In genomic region chr11:134037093-134037908, GRCh38 we compare ENCODE assay signal across 1 cellular context.
TF ChIP-seq lines count a peak whose summit lies in the region.

No MANE protein-coding gene starts in this region.

TF ChIP-seq in HEK293, 187 proteins besides CTCF, POLR2A, EP300 and RAD21 (continued from another document):
- TF ChIP-seq HIC1 (tag by site-specific recombination; IDR thresholded peaks at IDR 0.05) (no peak), ZNF221 (tag by site-specific recombination; IDR thresholded peaks at IDR 0.05; ENCODE audit: borderline replicate concordance) (no peak), ZBTB1 (tag by site-specific recombination; IDR thresholded peaks at IDR 0.05) (no peak), ZBTB11 (tag by site-specific recombination; conservative IDR thresholded peaks at IDR 0.05; ENCODE audit: low read depth) (peak; percentile 48), ZBTB49 (tag by site-specific recombination; IDR thresholded peaks at IDR 0.05; ENCODE audit: low read depth) (no peak), ZNF341 (tag by site-specific recombination; IDR thresholded peaks at IDR 0.05; ENCODE audit: low read depth) (peak; percentile 92), ZNF670 (tag by site-specific recombination; IDR thresholded peaks at IDR 0.05; ENCODE audit: low read depth) (no peak), ZNF626 (tag by site-specific recombination; IDR thresholded peaks at IDR 0.05) (no peak), KLF1 (tag by site-specific recombination; IDR thresholded peaks at IDR 0.05) (peak; percentile 94), SP7 (tag by site-specific recombination; IDR thresholded peaks at IDR 0.05) (peak; percentile 42; the same call in 1 of the 2 replicates), ZNF157 (tag by site-specific recombination; IDR thresholded peaks at IDR 0.05) (no peak), GFI1B (tag by site-specific recombination; IDR thresholded peaks at IDR 0.05) (no peak), ZNF664 (tag by site-specific recombination; IDR thresholded peaks at IDR 0.05) (no peak), OVOL3 (tag by site-specific recombination; IDR thresholded peaks at IDR 0.05) (no peak)
- TF ChIP-seq, protein P1, sequence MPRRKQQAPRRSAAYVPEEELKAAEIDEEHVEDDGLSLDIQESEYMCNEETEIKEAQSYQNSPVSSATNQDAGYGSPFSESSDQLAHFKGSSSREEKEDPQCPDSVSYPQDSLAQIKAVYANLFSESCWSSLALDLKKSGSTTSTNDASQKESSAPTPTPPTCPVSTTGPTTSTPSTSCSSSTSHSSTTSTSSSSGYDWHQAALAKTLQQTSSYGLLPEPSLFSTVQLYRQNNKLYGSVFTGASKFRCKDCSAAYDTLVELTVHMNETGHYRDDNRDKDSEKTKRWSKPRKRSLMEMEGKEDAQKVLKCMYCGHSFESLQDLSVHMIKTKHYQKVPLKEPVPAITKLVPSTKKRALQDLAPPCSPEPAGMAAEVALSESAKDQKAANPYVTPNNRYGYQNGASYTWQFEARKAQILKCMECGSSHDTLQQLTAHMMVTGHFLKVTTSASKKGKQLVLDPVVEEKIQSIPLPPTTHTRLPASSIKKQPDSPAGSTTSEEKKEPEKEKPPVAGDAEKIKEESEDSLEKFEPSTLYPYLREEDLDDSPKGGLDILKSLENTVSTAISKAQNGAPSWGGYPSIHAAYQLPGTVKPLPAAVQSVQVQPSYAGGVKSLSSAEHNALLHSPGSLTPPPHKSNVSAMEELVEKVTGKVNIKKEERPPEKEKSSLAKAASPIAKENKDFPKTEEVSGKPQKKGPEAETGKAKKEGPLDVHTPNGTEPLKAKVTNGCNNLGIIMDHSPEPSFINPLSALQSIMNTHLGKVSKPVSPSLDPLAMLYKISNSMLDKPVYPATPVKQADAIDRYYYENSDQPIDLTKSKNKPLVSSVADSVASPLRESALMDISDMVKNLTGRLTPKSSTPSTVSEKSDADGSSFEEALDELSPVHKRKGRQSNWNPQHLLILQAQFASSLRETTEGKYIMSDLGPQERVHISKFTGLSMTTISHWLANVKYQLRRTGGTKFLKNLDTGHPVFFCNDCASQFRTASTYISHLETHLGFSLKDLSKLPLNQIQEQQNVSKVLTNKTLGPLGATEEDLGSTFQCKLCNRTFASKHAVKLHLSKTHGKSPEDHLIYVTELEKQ (tag by site-specific recombination; IDR thresholded peaks at IDR 0.05; ENCODE audit: borderline replicate concordance) = no peak
- TF ChIP-seq, protein P2, sequence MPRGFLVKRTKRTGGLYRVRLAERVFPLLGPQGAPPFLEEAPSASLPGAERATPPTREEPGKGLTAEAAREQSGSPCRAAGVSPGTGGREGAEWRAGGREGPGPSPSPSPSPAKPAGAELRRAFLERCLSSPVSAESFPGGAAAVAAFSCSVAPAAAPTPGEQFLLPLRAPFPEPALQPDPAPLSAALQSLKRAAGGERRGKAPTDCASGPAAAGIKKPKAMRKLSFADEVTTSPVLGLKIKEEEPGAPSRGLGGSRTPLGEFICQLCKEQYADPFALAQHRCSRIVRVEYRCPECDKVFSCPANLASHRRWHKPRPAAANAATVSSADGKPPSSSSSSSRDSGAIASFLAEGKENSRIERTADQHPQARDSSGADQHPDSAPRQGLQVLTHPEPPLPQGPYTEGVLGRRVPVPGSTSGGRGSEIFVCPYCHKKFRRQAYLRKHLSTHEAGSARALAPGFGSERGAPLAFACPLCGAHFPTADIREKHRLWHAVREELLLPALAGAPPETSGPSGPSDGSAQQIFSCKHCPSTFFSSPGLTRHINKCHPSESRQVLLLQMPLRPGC (tag by site-specific recombination; IDR thresholded peaks at IDR 0.05) = no peak
TF ChIP-seq in HEK293: peak in this region for 26.
